In genomic region chr15:80533934-80534333, GRCh38 we compare ENCODE assay signal across 20 cellular contexts.
DNase-seq lines count a peak whose midpoint lies in the region; ATAC-seq, FAIRE-seq and TF ChIP-seq lines count a peak whose summit lies in the region.
"Had no signal": no experiment of that assay in that cellular context is flagged by ENCODE, and none has a peak within 500 bp of the region (broad histone marks: within the 10 kb centered on the region; RNA-seq: fewer than 3 reads in every experiment).

No MANE protein-coding gene starts in this region.

- POLR2A ChIA-PET in BJ (lab: Charles Lee), result interaction anchor here (0.6 to 1.3 kb wide), 5 partner anchors 15 to 247 kb away, joined by 3 to 8 read pairs (median 3); partner anchors contain the start of gene CEMIP

- DNase-seq in BJ (ENCODE audit: low read depth) (peak; percentile 83), GM04504 (ENCODE audit: low read depth) (peak; percentile 62), left ventricle myocardium inferior (no peak), NCI-H82 treated with DMSO at 0.1 percent for 48 hours (lab: John Stamatoyannopoulos, UW; ENCODE audit: unreplicated experiment) (no peak), T-helper 17 cell (no peak)
- DNase-seq: ACHN; CD8-positive, alpha-beta T cell; DMS 273 treated with DMSO at 0.1 percent for 48 hours; DMS53; GF-D8; HCEC 1CT had no signal

- H3K36me3 ChIP-seq in BJ (ENCODE audit: control insufficient read depth, insufficient read depth, low read length), result peaks cover 9% of the 10 kb centered on the region
- H3K36me3 ChIP-seq in left ventricle myocardium inferior, result no peaks in the 10 kb centered on the region

- no peak overlapping the region for H3K4me3 Mint-ChIP-seq in T-helper 17 cell
- H3K4me3 Mint-ChIP-seq: CD8-positive, alpha-beta T cell; GM23338 had no signal

- H3K27me3 ChIP-seq in BJ (ENCODE audit: control insufficient read depth, insufficient read depth, low read length), result no peaks in the 10 kb centered on the region
- H3K27me3 ChIP-seq in left ventricle myocardium inferior (ENCODE audit: low read depth), result no peaks in the 10 kb centered on the region
- H3K27me3 ChIP-seq: BLaER1 treated with 17β-estradiol and CSF1 and Interleukin-3, amounts not matched to agents 10 nM and 100 nM had no signal

- H3K27ac ChIP-seq in left ventricle myocardium inferior (replicated peaks), result no peak overlapping the region
- H3K27ac ChIP-seq: BLaER1 treated with 17β-estradiol and CSF1 and Interleukin-3, amounts not matched to agents 10 nM and 100 nM; HL-60; KMS-11 had no signal

- H3K27ac Mint-ChIP-seq in T-helper 17 cell, result no peak overlapping the region
- H3K27ac Mint-ChIP-seq: CD8-positive, alpha-beta T cell; GM23338 had no signal

- peaks cover 9% of the 10 kb centered on the region for H3K4me1 ChIP-seq in left ventricle myocardium inferior

- H3K36me3 Mint-ChIP-seq in T-helper 17 cell (ENCODE audit: low read depth), result no peaks in the 10 kb centered on the region
- H3K36me3 Mint-ChIP-seq: CD8-positive, alpha-beta T cell had no signal

- peak; percentile 81 for FAIRE-seq in endometrium (lab: Jason Lieb, UNC)
- FAIRE-seq: A204.1, GM12891, H54 had no signal

- no peak overlapping the region for H3K4me3 ChIP-seq in BJ (ENCODE audit: low read depth, low read length)
- H3K4me3 ChIP-seq in left ventricle myocardium inferior, result no peak overlapping the region
- H3K4me3 ChIP-seq: BLaER1 treated with 17β-estradiol and CSF1 and Interleukin-3, amounts not matched to agents 10 nM and 100 nM; GM23338 had no signal

- no peaks in the 10 kb centered on the region for H3K4me1 Mint-ChIP-seq in T-helper 17 cell

- H3K9me3 ChIP-seq in left ventricle myocardium inferior (replicated peaks) (peaks cover 8% of the 10 kb centered on the region), T-helper 17 cell (ENCODE audit: control insufficient read depth, low read length, poor library complexity, severe bottlenecking) (no peaks in the 10 kb centered on the region)

- peaks cover 51% of the 10 kb centered on the region for H3K27me3 Mint-ChIP-seq in T-helper 17 cell

- ATAC-seq in GM21367 (IDR thresholded peaks at IDR 0.05; ENCODE audit: unreplicated experiment) (no peak), T-helper 17 cell (no peak)
- ATAC-seq: CD8-positive, alpha-beta T cell; GM23338 had no signal

- intact Hi-C loops in left ventricle myocardium inferior (cut with micrococcal nuclease), result no loop called here

- CTCF ChIA-PET in BJ (lab: Yijun Ruan, JAX), result interaction anchor here (0.7 to 2.0 kb wide), 4 partner anchors 34 to 243 kb away, joined by 3 to 8 read pairs (median 6); no protein-coding TSS in a partner anchor

- TF ChIP-seq CTCF in BJ (IDR thresholded peaks at IDR 0.05; ENCODE audit: insufficient read depth, low read depth, low read length) (no peak), left ventricle myocardium inferior (IDR thresholded peaks at IDR 0.05; ENCODE audit: borderline replicate concordance) (no peak)

Comparison
In these comparisons a context has a peak if more than half of its experiments do, and no peak if none do; other contexts are left out.
1. DNase-seq: peak in BJ (single experiment) and GM04504 (single experiment); none in left ventricle myocardium inferior (single experiment), NCI-H82 treated with DMSO at 0.1 percent for 48 hours (single experiment) and T-helper 17 cell (0 of 3).